ENCODE assay signal across 11 cellular contexts in genomic region chr12:4379410-4379809, GRCh38. TPM values are rescaled to one million over a fixed set of nuclear protein-coding genes. Genes with fewer than 3 reads are reported as not detected.
DNase-seq lines count a peak whose midpoint lies in the region; ATAC-seq and TF ChIP-seq lines count a peak whose summit lies in the region.
"Had no signal": no experiment of that assay in that cellular context is flagged by ENCODE, and none has a peak within 500 bp of the region (broad histone marks: within the 10 kb centered on the region; RNA-seq: fewer than 3 reads in every experiment).

FGF23 (minus strand) TSS chr12:4379712; CDS start chr12:4379582, 130 bp downstream.

- H3K79me2 ChIP-seq in fibroblast of lung (ENCODE audit: control insufficient read depth, insufficient read depth, low read length) (no peaks in the 10 kb centered on the region), neural progenitor cell (ENCODE audit: low read depth) (no peaks in the 10 kb centered on the region)

- peaks cover 6% of the 10 kb centered on the region for H3K27me3 ChIP-seq in fibroblast of lung (ENCODE audit: control insufficient read depth, insufficient read depth, low read length)
- no peaks in the 10 kb centered on the region for H3K27me3 ChIP-seq in neural progenitor cell

- H3K4me1 Mint-ChIP-seq in neural progenitor cell (peaks cover 13% of the 10 kb centered on the region), T-helper 17 cell (peaks cover 4% of the 10 kb centered on the region)
- H3K4me1 Mint-ChIP-seq: activated CD4-positive, alpha-beta T cell treated with anti-CD3 and anti-CD28 coated beads, Interleukin-2, amount 10 ng/mL, durations not matched to agents 7 days and 5 days had no signal

- H3K9me3 Mint-ChIP-seq in neural progenitor cell, result no peaks in the 10 kb centered on the region
- H3K9me3 Mint-ChIP-seq: activated CD4-positive, alpha-beta T cell treated with anti-CD3 and anti-CD28 coated beads, Interleukin-2, amount 10 ng/mL, durations not matched to agents 7 days and 5 days had no signal

- H3K27ac Mint-ChIP-seq in neural progenitor cell, result no peak within 1 kb of the TSS
- H3K27ac Mint-ChIP-seq in T-helper 17 cell, result no peak within 1 kb of the TSS
- H3K27ac Mint-ChIP-seq: activated CD4-positive, alpha-beta T cell treated with anti-CD3 and anti-CD28 coated beads, Interleukin-2, amount 10 ng/mL, durations not matched to agents 7 days and 5 days; activated naive CD8-positive, alpha-beta T cell had no signal

- peak within 1 kb of the TSS; percentile 25 for H3K4me2 ChIP-seq in fibroblast of lung (ENCODE audit: extremely low read depth, insufficient read depth, low read length)
- H3K4me2 ChIP-seq in neural progenitor cell, result peak within 1 kb of the TSS; percentile 40

- H3F3A ChIP-seq in neural progenitor cell (ENCODE audit: low read depth), result peaks cover 5% of the 10 kb centered on the region

- no peak for TF ChIP-seq CTCF in fibroblast of lung (conservative IDR thresholded peaks at IDR 0.05 in 1 of 2, IDR thresholded peaks at IDR 0.05 in 1 of 2; ENCODE audit: low read depth in 1 of 2, low read length in 2 of 2)
- TF ChIP-seq CTCF in neural progenitor cell (IDR thresholded peaks at IDR 0.05), result no peak

- no peak within 1 kb of the TSS for H3K4me3 ChIP-seq in fibroblast of lung (replicated peaks in 1 of 4; ENCODE audit: control extremely low read depth in 1 of 4, insufficient read depth in 1 of 4, low read depth in 3 of 4, low read length in 4 of 4)
- H3K4me3 ChIP-seq in neural progenitor cell, result no peak within 1 kb of the TSS

- DNase-seq in HCEC 1CT, result peak; percentile 18
- peak; percentile 9 for DNase-seq in NCI-H2171 (lab: John Stamatoyannopoulos, UW)
- DNase-seq in fibroblast of lung (ENCODE audit: low read depth in 2 of 2), result peak; percentile 9 to 36
- peak; percentile 88 for DNase-seq in neural progenitor cell (ENCODE audit: low spot score)
- DNase-seq in hypothalamus (lab: John Stamatoyannopoulos, UW), result no peak
- no peak for DNase-seq in NCI-H2029 (lab: John Stamatoyannopoulos, UW)
- DNase-seq in T-helper 17 cell, result no peak
- DNase-seq: activated CD4-positive, alpha-beta T cell treated with anti-CD3 and anti-CD28 coated beads, Interleukin-2, amount 10 ng/mL, durations not matched to agents 7 days and 5 days had no signal

- peaks cover 5% of the 10 kb centered on the region for H3K27me3 Mint-ChIP-seq in neural progenitor cell (ENCODE audit: insufficient read depth, low read depth)
- H3K27me3 Mint-ChIP-seq in T-helper 17 cell, result peaks cover 62% of the 10 kb centered on the region

- H3K36me3 ChIP-seq in fibroblast of lung (ENCODE audit: control insufficient read depth, insufficient read depth, low read length) (no peaks in the 10 kb centered on the region), neural progenitor cell (no peaks in the 10 kb centered on the region)

- H3K9ac ChIP-seq in fibroblast of lung (ENCODE audit: insufficient read depth, low read length) (no peak within 1 kb of the TSS), neural progenitor cell (no peak within 1 kb of the TSS)

- no peak for ATAC-seq in T-helper 17 cell
- ATAC-seq: Panc1 had no signal

- no peaks in the 10 kb centered on the region for H4K20me1 ChIP-seq in fibroblast of lung (ENCODE audit: control insufficient read depth, extremely low read depth, insufficient read depth, low read length)
- H4K20me1 ChIP-seq in neural progenitor cell (ENCODE audit: low read depth), result no peaks in the 10 kb centered on the region

- no peaks in the 10 kb centered on the region for H3K4me1 ChIP-seq in fibroblast of lung (ENCODE audit: control insufficient read depth, extremely low read depth, insufficient read depth, low read length)
- peaks cover 10% of the 10 kb centered on the region for H3K4me1 ChIP-seq in neural progenitor cell

- peak within 1 kb of the TSS; percentile 9 for H3K4me3 Mint-ChIP-seq in neural progenitor cell
- H3K4me3 Mint-ChIP-seq in T-helper 17 cell, result no peak within 1 kb of the TSS
- H3K4me3 Mint-ChIP-seq: activated CD4-positive, alpha-beta T cell treated with anti-CD3 and anti-CD28 coated beads, Interleukin-2, amount 10 ng/mL, durations not matched to agents 7 days and 5 days; activated naive CD8-positive, alpha-beta T cell had no signal

- no peaks in the 10 kb centered on the region for H3K9me3 ChIP-seq in fibroblast of lung (ENCODE audit: control insufficient read depth, insufficient read depth, low read depth, low read length)
- H3K9me3 ChIP-seq in neural progenitor cell (ENCODE audit: low read depth), result no peaks in the 10 kb centered on the region
- H3K9me3 ChIP-seq in T-helper 17 cell (ENCODE audit: control insufficient read depth, low read length, poor library complexity, severe bottlenecking), result no peaks in the 10 kb centered on the region

- no peak within 1 kb of the TSS for H3K27ac ChIP-seq in fibroblast of lung (ENCODE audit: insufficient read depth, low read length)
- no peak within 1 kb of the TSS for H3K27ac ChIP-seq in neural progenitor cell

- H3K36me3 Mint-ChIP-seq in neural progenitor cell, result no peaks in the 10 kb centered on the region
- H3K36me3 Mint-ChIP-seq in T-helper 17 cell (ENCODE audit: low read depth), result peaks cover 3% of the 10 kb centered on the region
- H3K36me3 Mint-ChIP-seq: activated naive CD8-positive, alpha-beta T cell had no signal

- H2AFZ ChIP-seq in fibroblast of lung (ENCODE audit: low read length) (no peak within 1 kb of the TSS), neural progenitor cell (replicated peaks) (peak within 1 kb of the TSS; percentile 100)

RNA-seq across cellular contexts. Expression of gene FGF23, which starts in this region (rescaled TPM):
- total RNA-seq in fibroblast of lung (not detected in 2 replicates), neural progenitor cell (ENCODE audit: low replicate concordance) (0.58 and 0.90 TPM in 2 replicates), T-helper 17 cell (not detected)
- polyA plus RNA-seq in fibroblast of lung, result not detected in 2 replicates
- not detected in 2 replicates for polyA plus RNA-seq in fibroblast of lung (2012)
- not detected in 2 replicates for polyA minus RNA-seq in fibroblast of lung (ENCODE audit: low replicate concordance)
- total RNA-seq: activated CD4-positive, alpha-beta T cell treated with anti-CD3 and anti-CD28 coated beads, Interleukin-2, amount 10 ng/mL, durations not matched to agents 7 days and 5 days; epithelial cell of proximal tubule had no signal

Comparison
In these comparisons a context has a peak if more than half of its experiments do, and no peak if none do; other contexts are left out.
1. Peak in DNase-seq and H3K4me2 ChIP-seq in fibroblast of lung; RNA of the gene not detected or under 1 TPM.
2. Peak in DNase-seq and H3K4me2 ChIP-seq in neural progenitor cell; RNA of the gene not detected or under 1 TPM.
3. DNase-seq: peak in HCEC 1CT (single experiment) and NCI-H2171 (single experiment); none in hypothalamus (0 of 51), NCI-H2029 (single experiment) and T-helper 17 cell (0 of 3).